1 cellular context compared by ENCODE assay signal in the genomic region with DNA sequence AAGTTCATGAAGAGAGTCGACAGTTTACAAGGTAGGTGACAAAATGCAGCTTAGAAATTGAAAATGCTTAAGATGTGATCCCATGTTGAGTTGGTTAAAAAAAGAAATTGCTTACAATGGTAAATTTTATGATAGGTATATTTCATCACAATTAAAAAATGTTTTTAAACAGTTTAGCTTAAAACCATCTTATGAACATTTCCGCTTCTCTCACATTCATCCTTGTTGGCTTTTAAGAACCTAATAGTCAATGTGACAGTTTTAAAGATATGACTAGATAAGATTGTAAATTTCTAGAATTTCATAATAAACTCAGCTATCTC.
TF ChIP-seq lines count a peak whose summit lies in the region.

No MANE protein-coding gene starts in this region.

TF ChIP-seq in IMR-90, 13 proteins besides CTCF, POLR2A, EP300 and RAD21:
- no peak for TF ChIP-seq RCOR1 (IDR thresholded peaks at IDR 0.05; ENCODE audit: insufficient replicate concordance, low read length)
- TF ChIP-seq CEBPB (IDR thresholded peaks at IDR 0.05; ENCODE audit: low read depth, low read length): no peak
